ENCODE assay signal across 3 cellular contexts in the genomic region with DNA sequence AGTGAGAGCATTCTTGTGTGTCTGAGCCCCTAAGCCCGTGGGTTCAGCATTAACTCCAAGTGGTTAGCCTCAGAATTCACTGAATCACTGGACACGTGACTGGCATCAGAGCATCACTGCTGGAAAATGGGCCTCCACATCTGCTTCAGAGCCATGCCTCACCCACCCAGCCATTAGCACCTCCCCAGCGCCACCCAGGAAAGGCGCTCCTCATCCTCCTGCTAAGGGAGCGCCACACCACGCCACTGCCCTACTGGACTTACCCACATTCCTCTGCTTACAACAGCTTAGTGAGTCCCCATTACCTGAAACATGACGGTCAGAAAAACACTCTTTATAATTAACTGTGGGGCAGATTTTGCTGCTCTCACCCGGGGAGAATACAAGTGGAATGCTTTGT.
"Had no signal": no experiment of that assay in that cellular context is flagged by ENCODE, and none has a peak within 500 bp of the region (broad histone marks: within the 10 kb centered on the region; RNA-seq: fewer than 3 reads in every experiment).

No MANE protein-coding gene starts in this region.

- DNase-seq: GDM1, GF-D8 had no signal

- H3K4me3 ChIP-seq: GM12878 had no signal

- ATAC-seq: GM12878 had no signal
